14 cellular contexts compared by ENCODE assay signal in the genomic region with DNA sequence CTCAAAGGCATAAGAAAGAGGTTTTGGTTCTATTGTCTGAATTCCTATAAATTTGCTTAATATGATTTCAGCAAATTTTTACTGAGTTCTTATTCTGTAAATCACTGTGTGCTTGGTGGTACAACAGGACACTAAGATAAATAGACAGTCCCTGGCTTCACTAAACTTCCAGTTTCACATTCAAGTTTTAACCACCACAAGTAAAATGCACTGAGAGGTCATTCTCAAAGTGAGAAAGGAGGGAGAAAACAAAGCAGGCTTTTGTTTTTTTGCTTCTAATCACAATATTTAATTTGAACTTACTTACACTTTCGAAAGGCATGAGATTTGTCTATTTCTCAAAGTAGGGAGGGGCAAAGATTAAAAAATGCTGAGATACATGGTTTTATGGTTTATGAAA.
DNase-seq lines count a peak whose midpoint lies in the region; ATAC-seq, FAIRE-seq and TF ChIP-seq lines count a peak whose summit lies in the region.
"Had no signal": no experiment of that assay in that cellular context is flagged by ENCODE, and none has a peak within 500 bp of the region (broad histone marks: within the 10 kb centered on the region; RNA-seq: fewer than 3 reads in every experiment).

No MANE protein-coding gene starts in this region.

- TF ChIP-seq CTCF in GM13976 (IDR thresholded peaks at IDR 0.05; ENCODE audit: borderline replicate concordance, control extremely low read depth, extremely low read depth, insufficient read depth, missing control alignments), result no peak
- TF ChIP-seq CTCF in prostate gland (IDR thresholded peaks at IDR 0.05), result no peak

- FAIRE-seq in GM19239 (lab: Jason Lieb, UNC), result peak; percentile 90
- FAIRE-seq: urothelium cell line had no signal

- no peak for TF ChIP-seq POLR2A in prostate gland (IDR thresholded peaks at IDR 0.05)

- DNase-seq in GM13976 (ENCODE audit: low spot score), result peak; percentile 28
- DNase-seq in GM19239 (ENCODE audit: insufficient read length, low spot score), result no peak
- DNase-seq in NCI-H2196 treated with DMSO at 0.1 percent for 48 hours (lab: John Stamatoyannopoulos, UW; ENCODE audit: unreplicated experiment), result no peak
- no peak for DNase-seq in cardiac septum (ENCODE audit: low spot score)
- no peak for DNase-seq in prostate gland (ENCODE audit: low spot score)
- no peak for DNase-seq in SKM-1 treated with dmso at 0.1 percent for 144 hours (lab: John Stamatoyannopoulos, UW; ENCODE audit: unreplicated experiment)
- DNase-seq: activated naive CD8-positive, alpha-beta T cell treated with anti-CD3 and anti-CD28 coated beads, Interleukin-2, amount 10 ng/mL, durations not matched to agents 7 days and 5 days; stimulated activated CD4-positive, alpha-beta T cell treated with anti-CD3 and anti-CD28 coated beads, Interleukin-2, amount 100 ng/mL, for 24 hours had no signal

- H3K27me3 ChIP-seq in prostate gland (replicated peaks; ENCODE audit: insufficient read depth), result no peaks in the 10 kb centered on the region
- H3K27me3 ChIP-seq: SJSA1 had no signal

- no peaks in the 10 kb centered on the region for H3K36me3 ChIP-seq in prostate gland
- H3K36me3 ChIP-seq: SJSA1 had no signal

- H3K4me1 ChIP-seq in prostate gland (replicated peaks), result no peaks in the 10 kb centered on the region

- in situ Hi-C loops in GM13976 (cut with MboI; ENCODE audit: low sequenced_read_pairs, unreplicated experiment), result no loop called here

- ATAC-seq in HG02763 (IDR thresholded peaks at IDR 0.05; ENCODE audit: unreplicated experiment) (peak; percentile 59), HG03469 (IDR thresholded peaks at IDR 0.05; ENCODE audit: unreplicated experiment) (peak; percentile 60)
- ATAC-seq: left lobe of liver had no signal

- no peaks in the 10 kb centered on the region for H3K9me3 ChIP-seq in prostate gland
- H3K9me3 ChIP-seq: SJSA1 had no signal

- intact Hi-C loops in cardiac septum (cut with DNase I), result loop anchor here (10.0 kb wide), 1 partner anchor 168 kb away; no protein-coding TSS in a partner anchor
- intact Hi-C loops in prostate gland (cut with DNase I), result no loop called here

- no peak overlapping the region for H3K27ac ChIP-seq in prostate gland
- H3K27ac ChIP-seq: epithelial cell of prostate, SJSA1 had no signal

- 92% methylated on average over 1 of the region's 1 CpG for WGBS in prostate gland

- H3K4me3 ChIP-seq in prostate gland, result no peak overlapping the region
- H3K4me3 ChIP-seq: SJSA1 had no signal
